In genomic region chr13:113209336-113209879, GRCh38 we compare ENCODE assay signal across 1 cellular context.
TF ChIP-seq lines count a peak whose summit lies in the region.

Gene CUL4A, plus strand, starts transcription at chr13:113209613. Its CDS starts 15 bp downstream, at chr13:113209628.

TF ChIP-seq in K562, 482 proteins besides CTCF, POLR2A, EP300 and RAD21 (continued from another document and continues in another):
- TF ChIP-seq FOXK1 (CRISPR knock-in tag; IDR thresholded peaks at IDR 0.05; ENCODE audit: borderline replicate concordance) (no peak), VEZF1 (CRISPR knock-in tag; IDR thresholded peaks at IDR 0.05) (peak; percentile 70), ZNF551 (CRISPR knock-in tag; IDR thresholded peaks at IDR 0.05) (no peak), NR2C1 (IDR thresholded peaks at IDR 0.05) (no peak), NR2C1 (tag; IDR thresholded peaks at IDR 0.05) (no peak), NR3C1 (CRISPR knock-in tag; IDR thresholded peaks at IDR 0.05) (no peak), ZNF449 (CRISPR knock-in tag; IDR thresholded peaks at IDR 0.05) (no peak), CCNT2 (IDR thresholded peaks at IDR 0.05; ENCODE audit: borderline replicate concordance, extremely low read depth, insufficient read length, low read depth, low read length) (peak; percentile 35), PREB (CRISPR knock-in tag; IDR thresholded peaks at IDR 0.05) (no peak), ZNF766 (CRISPR knock-in tag; conservative IDR thresholded peaks at IDR 0.05) (0 out of 2 replicates have a peak, but pooled peaks have one; percentile 3), ZNF408 (CRISPR knock-in tag; IDR thresholded peaks at IDR 0.05; ENCODE audit: low read depth) (no peak), ETV6 (IDR thresholded peaks at IDR 0.05; ENCODE audit: borderline replicate concordance in 1 of 2, low read depth in 2 of 2, low read length in 1 of 2) (no peak), ETV6 (CRISPR knock-in tag; IDR thresholded peaks at IDR 0.05; ENCODE audit: borderline replicate concordance) (no peak), BHLHE40 (IDR thresholded peaks at IDR 0.05; ENCODE audit: low read length) (no peak), ZNF668 (CRISPR knock-in tag; IDR thresholded peaks at IDR 0.05) (no peak), E2F5 (CRISPR knock-in tag; IDR thresholded peaks at IDR 0.05) (no peak), SRF (CRISPR knock-in tag; IDR thresholded peaks at IDR 0.05) (no peak), ZNF639 (CRISPR knock-in tag; conservative IDR thresholded peaks at IDR 0.05 in 1 of 2, IDR thresholded peaks at IDR 0.05 in 1 of 2) (peak in 1 of 2 experiments; percentile 95; a peak in 2 of 4 replicates), IRF9 (tag; IDR thresholded peaks at IDR 0.05) (no peak), TRIM25 (IDR thresholded peaks at IDR 0.05; ENCODE audit: borderline replicate concordance) (no peak), ZFX (CRISPR knock-in tag; IDR thresholded peaks at IDR 0.05) (no peak; the same call in 1 of the 2 replicates), CREM (IDR thresholded peaks at IDR 0.05; ENCODE audit: low read depth) (no peak), ZBTB8A (IDR thresholded peaks at IDR 0.05; ENCODE audit: partially characterized antibody) (no peak), SRSF9 (IDR thresholded peaks at IDR 0.05; ENCODE audit: borderline replicate concordance, low read depth, low read length) (no peak), ZFP36 (IDR thresholded peaks at IDR 0.05; ENCODE audit: low read depth, low read length, partially characterized antibody) (no peak), SIN3A (IDR thresholded peaks at IDR 0.05; ENCODE audit: borderline replicate concordance in 2 of 2, control insufficient read depth in 1 of 2, low read depth in 2 of 2, low read length in 2 of 2) (no peak), TFAM (CRISPR knock-in tag; conservative IDR thresholded peaks at IDR 0.05) (no peak), RBBP5 (IDR thresholded peaks at IDR 0.05; ENCODE audit: borderline replicate concordance, insufficient read depth, low read length, poor library complexity, severe bottlenecking) (peak; percentile 87), ARID2 (IDR thresholded peaks at IDR 0.05) (no peak), UBTF (IDR thresholded peaks at IDR 0.05; ENCODE audit: borderline replicate concordance in 1 of 2, low read depth in 2 of 2, low read length in 2 of 2) (no peak), YY1 (IDR thresholded peaks at IDR 0.05; ENCODE audit: borderline replicate concordance in 1 of 3, control insufficient read depth in 1 of 3, extremely low read depth in 1 of 3, insufficient read depth in 3 of 3, insufficient read length in 1 of 3, insufficient replicate concordance in 2 of 3, low read depth in 1 of 3, low read length in 2 of 3) (peak in 2 of 3 experiments; percentile 69 to 86), POLR2G (IDR thresholded peaks at IDR 0.05; ENCODE audit: low read depth, low read length) (peak; percentile 68), E4F1 (CRISPR knock-in tag; IDR thresholded peaks at IDR 0.05; ENCODE audit: borderline replicate concordance) (no peak), WHSC1 (IDR thresholded peaks at IDR 0.05; ENCODE audit: low read length) (no peak), PCBP2 (IDR thresholded peaks at IDR 0.05; ENCODE audit: low read depth, low read length, poor library complexity, severe bottlenecking) (no peak), TARDBP (IDR thresholded peaks at IDR 0.05) (no peak), TRIM24 (IDR thresholded peaks at IDR 0.05) (no peak), ZNF586 (CRISPR knock-in tag; conservative IDR thresholded peaks at IDR 0.05) (no peak), ATF3 (IDR thresholded peaks at IDR 0.05) (no peak), ATF3 (CRISPR knock-in tag; conservative IDR thresholded peaks at IDR 0.05) (no peak), SMAD4 (CRISPR knock-in tag; conservative IDR thresholded peaks at IDR 0.05) (no peak), ZNF165 (CRISPR knock-in tag; IDR thresholded peaks at IDR 0.05; ENCODE audit: borderline replicate concordance) (no peak), SMAD2 (IDR thresholded peaks at IDR 0.05; ENCODE audit: low read depth, low read length) (no peak), MTA2 (IDR thresholded peaks at IDR 0.05; ENCODE audit: low read depth) (no peak)
